Comparison of ENCODE assay signal across 1 cellular context in the genomic region with DNA sequence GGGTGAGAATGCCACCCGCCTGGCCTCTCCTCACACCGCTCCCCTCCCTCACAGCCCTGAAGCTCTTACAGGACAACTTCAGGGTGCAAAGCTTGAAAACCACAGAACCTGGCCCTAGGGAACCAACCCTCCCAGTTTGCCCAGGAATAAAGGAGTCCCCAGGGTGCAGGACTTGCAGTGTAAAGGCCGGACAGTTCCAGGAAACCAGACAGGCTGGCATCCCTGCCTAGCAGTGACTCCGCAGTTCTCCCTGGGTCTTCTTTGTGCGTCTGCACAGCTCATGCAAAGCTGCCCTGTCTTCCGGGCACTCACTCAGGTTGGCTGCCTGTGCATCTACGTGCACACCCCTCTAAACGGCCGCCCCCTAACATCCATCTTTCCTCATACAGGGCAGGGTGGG.
TF ChIP-seq lines count a peak whose summit lies in the region.

No MANE protein-coding gene starts in this region.

TF ChIP-seq in H1, 55 proteins besides CTCF, POLR2A, EP300 and RAD21:
- no peak for TF ChIP-seq JUN (IDR thresholded peaks at IDR 0.05; ENCODE audit: low read depth, low read length)
- no peak for TF ChIP-seq CHD2 (IDR thresholded peaks at IDR 0.05; ENCODE audit: low read length)
- no peak for TF ChIP-seq CREB1 (IDR thresholded peaks at IDR 0.05)
- TF ChIP-seq, protein P1, sequence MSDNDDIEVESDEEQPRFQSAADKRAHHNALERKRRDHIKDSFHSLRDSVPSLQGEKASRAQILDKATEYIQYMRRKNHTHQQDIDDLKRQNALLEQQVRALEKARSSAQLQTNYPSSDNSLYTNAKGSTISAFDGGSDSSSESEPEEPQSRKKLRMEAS (IDR thresholded peaks at IDR 0.05), result no peak
- no peak for TF ChIP-seq HDAC2 (IDR thresholded peaks at IDR 0.05; ENCODE audit: borderline replicate concordance in 1 of 2, low read depth in 2 of 2, low read length in 2 of 2)
- TF ChIP-seq POU5F1 (IDR thresholded peaks at IDR 0.05; ENCODE audit: low read depth, low read length), result no peak
- no peak for TF ChIP-seq GTF2F1 (IDR thresholded peaks at IDR 0.05; ENCODE audit: borderline replicate concordance, low read depth, low read length)
TF ChIP-seq in H1: peak in this region for 0.
